22 cellular contexts compared by ENCODE assay signal in genomic region chr12:49907352-49907751, GRCh38. TPM values are rescaled to one million over a fixed set of nuclear protein-coding genes. Genes with fewer than 3 reads are reported as not detected.
DNase-seq lines count a peak whose midpoint lies in the region; TF ChIP-seq lines count a peak whose summit lies in the region.
"Had no signal": no experiment of that assay in that cellular context is flagged by ENCODE, and none has a peak within 500 bp of the region (broad histone marks: within the 10 kb centered on the region; RNA-seq: fewer than 3 reads in every experiment).

No MANE protein-coding gene starts in this region.

- H3K27me3 Mint-ChIP-seq in chondrocyte (ENCODE audit: low read depth): no peaks in the 10 kb centered on the region

- H3K27ac Mint-ChIP-seq in chondrocyte (ENCODE audit: unreplicated experiment): no peak overlapping the region
- H3K27ac Mint-ChIP-seq: CD4-positive, alpha-beta T cell had no signal

- no peak for TF ChIP-seq EP300 in SK-N-SH (IDR thresholded peaks at IDR 0.05; ENCODE audit: borderline replicate concordance in 1 of 2, low read depth in 1 of 2, low read length in 1 of 2)

- DNase-seq in Ammon's horn (ENCODE audit: low spot score): peak; percentile 46
- DNase-seq in chondrocyte (ENCODE audit: low spot score): peak; percentile 53
- peak; percentile 51 for DNase-seq in medulla oblongata (ENCODE audit: extremely low spot score)
- peak; percentile 10 for DNase-seq in posterior vena cava (ENCODE audit: low spot score)
- DNase-seq in NCI-H2081 (lab: John Stamatoyannopoulos, UW): no peak
- DNase-seq in SK-N-SH: no peak
- DNase-seq in MG63: no peak
- DNase-seq: CD4-positive, alpha-beta T cell; H7; NCI-H1092; NCI-H1436 treated with DMSO at 0.1 percent for 48 hours; NCI-H2029 treated with DMSO at 0.1 percent for 48 hours; NCI-H774; RPMI8226; SHP77 treated with DMSO at 0.1 percent for 48 hours had no signal

- 78% methylated on average over 1 of the region's 1 CpG for WGBS in SK-N-SH (ENCODE audit: low lambda C conversion rate)

- H3K36me3 Mint-ChIP-seq in chondrocyte (ENCODE audit: low read depth): no peaks in the 10 kb centered on the region

- no peaks in the 10 kb centered on the region for H3K9me2 ChIP-seq in SK-N-SH

- CTCF ChIA-PET in SK-N-SH (lab: Yijun Ruan, JAX): interaction anchor here (0.8 to 2.8 kb wide), 7 partner anchors 9 to 149 kb away, joined by 3 to 14 read pairs (median 6); no protein-coding TSS in a partner anchor

- no peaks in the 10 kb centered on the region for H3F3A ChIP-seq in SK-N-SH (replicated peaks; ENCODE audit: insufficient read depth)

- H4K20me1 ChIP-seq in SK-N-SH (ENCODE audit: insufficient read depth): no peaks in the 10 kb centered on the region

- H3K36me3 ChIP-seq in SK-N-SH (replicated peaks in 1 of 2; ENCODE audit: control insufficient read depth in 1 of 2, insufficient read depth in 2 of 2, low read length in 1 of 2) (no peaks in the 10 kb centered on the region), MG63 (no peaks in the 10 kb centered on the region)

- POLR2A ChIA-PET in SK-N-SH (lab: Yijun Ruan, JAX): interaction anchor here (0.6 kb wide), 1 partner anchor 68 kb away, joined by 3 read pairs; no protein-coding TSS in a partner anchor

- no peak overlapping the region for H3K4me3 Mint-ChIP-seq in chondrocyte (ENCODE audit: unreplicated experiment)
- H3K4me3 Mint-ChIP-seq: CD4-positive, alpha-beta T cell had no signal

- no peak for TF ChIP-seq RAD21 in SK-N-SH (IDR thresholded peaks at IDR 0.05; ENCODE audit: low read length)

- intact Hi-C loops in posterior vena cava (cut with DNase I): no loop called here

- H3K9me3 Mint-ChIP-seq in chondrocyte (ENCODE audit: low read depth): no peaks in the 10 kb centered on the region
- H3K9me3 Mint-ChIP-seq: CD4-positive, alpha-beta T cell had no signal

- H3K27me3 ChIP-seq in SK-N-SH (ENCODE audit: insufficient read depth): no peaks in the 10 kb centered on the region
- no peaks in the 10 kb centered on the region for H3K27me3 ChIP-seq in MG63

- no peaks in the 10 kb centered on the region for H3K9me3 ChIP-seq in SK-N-SH
- H3K9me3 ChIP-seq in MG63: no peaks in the 10 kb centered on the region
- H3K9me3 ChIP-seq: Caco-2 had no signal

- no peak overlapping the region for H3K27ac ChIP-seq in SK-N-SH (ENCODE audit: low read depth in 2 of 2, low read length in 1 of 2)
- H3K27ac ChIP-seq: HL-60, KMS-11 had no signal

- no peak for TF ChIP-seq CTCF in chondrocyte (IDR thresholded peaks at IDR 0.05)
- TF ChIP-seq CTCF in SK-N-SH (IDR thresholded peaks at IDR 0.05): no peak

- no peaks in the 10 kb centered on the region for H3K79me2 ChIP-seq in SK-N-SH (ENCODE audit: insufficient read depth)

- H3K9ac ChIP-seq in SK-N-SH: no peak overlapping the region
- H3K9ac ChIP-seq: KMS-11 had no signal

- no peak overlapping the region for H3K4me3 ChIP-seq in SK-N-SH (ENCODE audit: low read depth in 2 of 2, low read length in 1 of 2)
- no peak overlapping the region for H3K4me3 ChIP-seq in MG63

- peaks cover 0 to 21% of the 10 kb centered on the region in 2 experiments; a peak in 1 of 4 replicates for H3K4me1 ChIP-seq in SK-N-SH (ENCODE audit: control insufficient read depth in 1 of 2, insufficient read depth in 2 of 2, low read depth in 1 of 2, low read length in 1 of 2)
- H3K4me1 ChIP-seq: Caco-2 had no signal

- H2AFZ ChIP-seq in SK-N-SH (ENCODE audit: low read depth): no peak overlapping the region

- no peak overlapping the region for H3K4me2 ChIP-seq in SK-N-SH
- H3K4me2 ChIP-seq: KMS-11 had no signal

- H3K4me1 Mint-ChIP-seq in chondrocyte (ENCODE audit: low read depth): peaks cover 26% of the 10 kb centered on the region

TF ChIP-seq in SK-N-SH, 30 proteins besides CTCF, POLR2A, EP300 and RAD21:
- TF ChIP-seq IRF3 (IDR thresholded peaks at IDR 0.05; ENCODE audit: low read depth, low read length) (no peak), GATA2 (CRISPR knock-in tag; IDR thresholded peaks at IDR 0.05) (no peak), TAF1 (IDR thresholded peaks at IDR 0.05; ENCODE audit: borderline replicate concordance, low read depth, low read length) (no peak), FOXM1 (IDR thresholded peaks at IDR 0.05; ENCODE audit: low read depth) (no peak), ELF1 (IDR thresholded peaks at IDR 0.05) (no peak), FOSL2 (IDR thresholded peaks at IDR 0.05; ENCODE audit: borderline replicate concordance, low read depth) (no peak), JUND (IDR thresholded peaks at IDR 0.05) (no peak), REST (IDR thresholded peaks at IDR 0.05; ENCODE audit: low read depth, low read length) (no peak), TCF12 (IDR thresholded peaks at IDR 0.05) (no peak)
- TF ChIP-seq, protein P1, sequence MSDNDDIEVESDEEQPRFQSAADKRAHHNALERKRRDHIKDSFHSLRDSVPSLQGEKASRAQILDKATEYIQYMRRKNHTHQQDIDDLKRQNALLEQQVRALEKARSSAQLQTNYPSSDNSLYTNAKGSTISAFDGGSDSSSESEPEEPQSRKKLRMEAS (IDR thresholded peaks at IDR 0.05; ENCODE audit: low read depth): no peak

RNA-seq across cellular contexts. Expression of gene FAIM2, which starts 3.7 kb away (rescaled TPM):
- total RNA-seq in chondrocyte (0.47 to 1.3 TPM (median 0.74 TPM) in 3 replicates), posterior vena cava (1 to 10 TPM; 1.8 to 2.5 TPM)
- polyA plus RNA-seq in SK-N-SH (2012; rRNA removed): 6.3 and 11.3 TPM in 2 replicates
- polyA plus RNA-seq in SK-N-SH (2012; cell fraction: cytosol; rRNA removed): 4.6 and 6.9 TPM in 2 replicates
- 3.7 and 4.8 TPM in 2 replicates for polyA plus RNA-seq in SK-N-SH (2012; cell fraction: nucleus; rRNA removed)
- not detected in 2 replicates for total RNA-seq in MG63 (2014; rRNA removed; shearing (Covaris generic); ENCODE audit: low replicate concordance)
- total RNA-seq: CD4-positive, alpha-beta T cell; H7; HT1080 had no signal

RNA-seq across cellular contexts. Expression of gene AQP2, which starts 43.2 kb away (rescaled TPM):
- total RNA-seq in chondrocyte (not detected in 3 replicates), posterior vena cava (under 1 TPM; 0.33 to 0.42 TPM)
- polyA plus RNA-seq in SK-N-SH (2012; rRNA removed): not detected in 2 replicates
- polyA plus RNA-seq in SK-N-SH (2012; cell fraction: cytosol; rRNA removed): not detected in 2 replicates
- polyA plus RNA-seq in SK-N-SH (2012; cell fraction: nucleus; rRNA removed): not detected in 2 replicates
- total RNA-seq in MG63 (2014; rRNA removed; shearing (Covaris generic); ENCODE audit: low replicate concordance): not detected in 2 replicates
- total RNA-seq: Caco-2; CD4-positive, alpha-beta T cell; H7; HT1080; M059J; NCI-H460 had no signal
- polyA plus RNA-seq: BJ had no signal

RNA-seq across cellular contexts. Expression of gene AQP5, which starts 54.3 kb away (rescaled TPM):
- total RNA-seq in chondrocyte: 0.20 TPM in 1 of 3 replicates, not detected in the others
- not detected for total RNA-seq in posterior vena cava
- 0.08 and 0.10 TPM in 2 replicates for polyA plus RNA-seq in SK-N-SH (2012; rRNA removed)
- polyA plus RNA-seq in SK-N-SH (2012; cell fraction: cytosol; rRNA removed): not detected in 2 replicates
- polyA plus RNA-seq in SK-N-SH (2012; cell fraction: nucleus; rRNA removed): 0.06 TPM in 1 of 2 replicates, not detected in the other
- total RNA-seq in MG63 (2014; rRNA removed; shearing (Covaris generic); ENCODE audit: low replicate concordance): not detected in 2 replicates
- total RNA-seq: Caco-2; CD4-positive, alpha-beta T cell; HT1080; NCI-H460 had no signal
- polyA plus RNA-seq: BJ had no signal

Comparison
In these comparisons a context has a peak if more than half of its experiments do, and no peak if none do; other contexts are left out.
1. DNase-seq: peak in Ammon's horn (single experiment), chondrocyte (single experiment), medulla oblongata (single experiment) and posterior vena cava (single experiment); none in NCI-H2081 (0 of 2), SK-N-SH (single experiment) and MG63 (single experiment).